In the genomic region with DNA sequence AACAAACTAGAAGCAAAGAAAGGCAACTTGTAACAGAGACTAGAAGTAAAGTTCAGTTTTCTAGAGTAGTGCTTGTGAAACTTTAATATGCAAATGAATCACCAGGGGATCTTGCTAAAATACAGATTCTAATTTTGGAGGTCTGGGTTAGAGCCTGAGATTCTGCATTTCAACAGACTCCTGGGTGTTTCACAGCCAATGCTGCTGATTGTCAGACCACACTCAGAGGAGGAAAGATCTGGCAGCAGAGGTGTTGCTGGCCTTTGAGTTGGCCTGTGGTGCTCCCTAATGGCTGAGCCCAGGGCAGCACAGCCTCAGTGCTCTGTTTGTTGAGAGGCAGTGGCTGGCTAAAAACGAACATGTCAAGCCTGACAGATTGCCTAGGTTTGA, we compare ENCODE assay signal across 1 cellular context.
TF ChIP-seq lines count a peak whose summit lies in the region.

No MANE protein-coding gene starts in this region.

TF ChIP-seq in WTC11, 78 proteins besides CTCF, POLR2A, EP300 and RAD21 (continued from another document):
- TF ChIP-seq, protein P1, sequence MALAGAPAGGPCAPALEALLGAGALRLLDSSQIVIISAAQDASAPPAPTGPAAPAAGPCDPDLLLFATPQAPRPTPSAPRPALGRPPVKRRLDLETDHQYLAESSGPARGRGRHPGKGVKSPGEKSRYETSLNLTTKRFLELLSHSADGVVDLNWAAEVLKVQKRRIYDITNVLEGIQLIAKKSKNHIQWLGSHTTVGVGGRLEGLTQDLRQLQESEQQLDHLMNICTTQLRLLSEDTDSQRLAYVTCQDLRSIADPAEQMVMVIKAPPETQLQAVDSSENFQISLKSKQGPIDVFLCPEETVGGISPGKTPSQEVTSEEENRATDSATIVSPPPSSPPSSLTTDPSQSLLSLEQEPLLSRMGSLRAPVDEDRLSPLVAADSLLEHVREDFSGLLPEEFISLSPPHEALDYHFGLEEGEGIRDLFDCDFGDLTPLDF (CRISPR knock-in tag; IDR thresholded peaks at IDR 0.05) = no peak
